In the genomic region with DNA sequence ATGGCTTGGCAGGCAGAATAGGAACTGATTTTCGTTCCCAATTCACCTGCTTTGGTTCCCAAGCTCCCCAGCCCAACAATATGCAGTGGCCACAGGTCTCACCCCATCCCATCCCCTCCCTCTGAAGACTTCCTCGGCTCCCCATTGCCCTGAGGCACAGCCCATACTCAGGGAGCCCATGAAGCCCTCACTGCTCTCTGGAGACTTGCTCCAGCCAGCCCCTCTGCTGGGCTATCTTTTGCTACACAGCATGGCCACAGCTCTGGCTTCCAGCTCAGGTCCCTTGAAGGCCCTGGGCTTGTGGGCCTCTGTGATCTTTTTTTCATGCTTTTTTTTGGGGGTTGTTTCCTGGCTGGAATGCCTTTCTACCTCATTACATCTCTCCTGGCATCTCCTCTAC, we compare ENCODE assay signal across 25 cellular contexts. TPM values are rescaled to one million over a fixed set of nuclear protein-coding genes. Genes with fewer than 3 reads are reported as not detected.
A peak's percentile ranks its signal among the peaks of the same experiment; 100 is the strongest.
DNase-seq lines count a peak whose midpoint lies in the region; ATAC-seq, FAIRE-seq and TF ChIP-seq lines count a peak whose summit lies in the region.
"Had no signal": no experiment of that assay in that cellular context is flagged by ENCODE, and none has a peak within 500 bp of the region (broad histone marks: within the 10 kb centered on the region; RNA-seq: fewer than 3 reads in every experiment).

No MANE protein-coding gene starts in this region.

- H2BK5ac ChIP-seq in neuronal stem cell (ENCODE audit: low read length), result no peak overlapping the region

- H3K14ac ChIP-seq in neuronal stem cell (ENCODE audit: low read length), result no peak overlapping the region

- no peak overlapping the region for H3K27ac Mint-ChIP-seq in stimulated activated naive B cell treated with anti-CD40 and anti-IgM and Interleukin-4, amounts not matched to agents 10 μg/mL and 1 μg/mL and 100 μg/mL, for 72 hours
- H3K27ac Mint-ChIP-seq: CD4-positive, alpha-beta T cell had no signal

- no peaks in the 10 kb centered on the region for H3K79me1 ChIP-seq in neuronal stem cell (ENCODE audit: low read depth, low read length)

- 51% methylated on average over 2 of the region's 2 CpGs for WGBS in HepG2 (ENCODE audit: low lambda C conversion rate)
- WGBS in right lobe of liver (ENCODE audit: insufficient coverage, low coverage, low lambda C conversion rate, missing lambda C conversion rate), result 43% methylated on average over 1 of the region's 2 CpGs
- 74% methylated on average over 2 of the region's 2 CpGs for WGBS in esophagus muscularis mucosa
- WGBS in neuronal stem cell (ENCODE audit: extremely low coverage in 2 of 2, insufficient read length in 2 of 2, insufficient replicate concordance in 1 of 2), 2 donors, result no CpG with 5 or more reads among the region's 2 CpGs

- peaks cover 53% of the 10 kb centered on the region for H3K4me1 ChIP-seq in HepG2 (ENCODE audit: insufficient read depth, low read length)
- H3K4me1 ChIP-seq in right lobe of liver, result peaks cover 0 to 8% (median 0%) of the 10 kb centered on the region in 4 donors
- peaks cover 0 to 8% (median 7%) of the 10 kb centered on the region in 4 donors for H3K4me1 ChIP-seq in esophagus muscularis mucosa
- peaks cover 2 to 7% of the 10 kb centered on the region in 2 donors for H3K4me1 ChIP-seq in neuronal stem cell (ENCODE audit: control insufficient read depth in 2 of 2, insufficient read depth in 1 of 2, low read depth in 1 of 2, low read length in 2 of 2)

- no peak overlapping the region for H3K27ac ChIP-seq in HepG2 (ENCODE audit: extremely low read length, insufficient read depth, low read length)
- H3K27ac ChIP-seq in right lobe of liver, result no peak overlapping the region
- H3K27ac ChIP-seq in esophagus muscularis mucosa (replicated peaks in 1 of 4), result no peak overlapping the region
- no peak overlapping the region for H3K27ac ChIP-seq in neuronal stem cell (replicated peaks; ENCODE audit: low read length)
- H3K27ac ChIP-seq: A549, GM23248 had no signal

- H3K9me3 Mint-ChIP-seq in stimulated activated naive B cell treated with anti-CD40 and anti-IgM and Interleukin-4, amounts not matched to agents 10 μg/mL and 1 μg/mL and 100 μg/mL, for 72 hours, result no peaks in the 10 kb centered on the region
- H3K9me3 Mint-ChIP-seq: CD14-positive monocyte; CD4-positive, alpha-beta T cell; CD8-positive, alpha-beta memory T cell had no signal

- intact Hi-C loops in HepG2 (cut with micrococcal nuclease; ENCODE audit: unreplicated experiment) (no loop called here), right lobe of liver (cut with DNase I) (loop anchor here in 1 of 2 donors (10.0 kb wide), 1 partner anchor 339 kb away; the partner anchor contains the start of gene CCDC42), esophagus muscularis mucosa (cut with DNase I) (no loop called here)

- H3K4ac ChIP-seq in neuronal stem cell (ENCODE audit: low read length), result no peak overlapping the region

- no peak overlapping the region for H3K4me3 Mint-ChIP-seq in stimulated activated naive B cell treated with anti-CD40 and anti-IgM and Interleukin-4, amounts not matched to agents 10 μg/mL and 1 μg/mL and 100 μg/mL, for 72 hours
- H3K4me3 Mint-ChIP-seq: CD14-positive monocyte; CD4-positive, alpha-beta T cell had no signal

- TF ChIP-seq CTCF in HepG2 (CRISPR knock-in tag; IDR thresholded peaks at IDR 0.05) (no peak), right lobe of liver (IDR thresholded peaks at IDR 0.05) (no peak), esophagus muscularis mucosa (IDR thresholded peaks at IDR 0.05) (no peak)

- H3K36me3 ChIP-seq in HepG2 (replicated peaks in 1 of 2; ENCODE audit: control insufficient read depth in 1 of 2, insufficient read depth in 2 of 2, low read length in 2 of 2), result no peaks in the 10 kb centered on the region
- no peaks in the 10 kb centered on the region for H3K36me3 ChIP-seq in right lobe of liver
- H3K36me3 ChIP-seq in esophagus muscularis mucosa, result no peaks in the 10 kb centered on the region
- H3K36me3 ChIP-seq in neuronal stem cell (replicated peaks in 1 of 2; ENCODE audit: control insufficient read depth in 2 of 2, insufficient read depth in 2 of 2, low read length in 2 of 2), result no peaks in the 10 kb centered on the region

- no peak overlapping the region for H2BK12ac ChIP-seq in neuronal stem cell (ENCODE audit: low read length)

- peak; percentile 35; the same call in 2 of the 3 replicates for ATAC-seq in HepG2
- ATAC-seq in right lobe of liver, result no peak
- no peak for ATAC-seq in stimulated activated naive B cell treated with anti-CD40 and anti-IgM and Interleukin-4, amounts not matched to agents 10 μg/mL and 1 μg/mL and 100 μg/mL, for 72 hours (replicated peaks)
- ATAC-seq: A549, GM12878 had no signal

- no peaks in the 10 kb centered on the region for H4K20me1 ChIP-seq in HepG2 (ENCODE audit: insufficient read depth, low read length)

- no peak overlapping the region for H3K23ac ChIP-seq in neuronal stem cell (ENCODE audit: low read depth, low read length, poor library complexity)

- no peak overlapping the region for H2AK5ac ChIP-seq in neuronal stem cell (ENCODE audit: low read depth, low read length)

- H3K27me3 ChIP-seq in HepG2 (ENCODE audit: control insufficient read depth in 1 of 2, insufficient read depth in 2 of 2, low read length in 2 of 2), result no peaks in the 10 kb centered on the region
- no peaks in the 10 kb centered on the region for H3K27me3 ChIP-seq in right lobe of liver
- peaks cover 0 to 38% (median 0%) of the 10 kb centered on the region in 4 donors for H3K27me3 ChIP-seq in esophagus muscularis mucosa
- H3K27me3 ChIP-seq in neuronal stem cell (ENCODE audit: control insufficient read depth in 3 of 3, insufficient read depth in 3 of 3, low read depth in 1 of 3, low read length in 3 of 3), result peaks cover 0 to 6% (median 0%) of the 10 kb centered on the region in 3 experiments

- peak overlapping the region; percentile 49 for H2AFZ ChIP-seq in HepG2 (ENCODE audit: low read length)
- peak overlapping the region; percentile 61 for H2AFZ ChIP-seq in neuronal stem cell (ENCODE audit: low read length)
- H2AFZ ChIP-seq: GM23248 had no signal

- TF ChIP-seq EP300 in HepG2 (IDR thresholded peaks at IDR 0.05; ENCODE audit: low read depth in 2 of 2, low read length in 2 of 2), result no peak
- TF ChIP-seq EP300 in HepG2 (CRISPR knock-in tag; IDR thresholded peaks at IDR 0.05; ENCODE audit: borderline replicate concordance), result no peak
- no peak for TF ChIP-seq EP300 in esophagus muscularis mucosa (IDR thresholded peaks at IDR 0.05)

- TF ChIP-seq RAD21 in HepG2 (CRISPR knock-in tag; IDR thresholded peaks at IDR 0.05), result no peak

- no peaks in the 10 kb centered on the region for H3K79me2 ChIP-seq in HepG2 (ENCODE audit: insufficient read depth, low read length)

- in situ Hi-C loops in HepG2 (cut with HindIII; ENCODE audit: extremely low pct_ligation_motif_present, low pct_unique_long_range_greater_than_20kb), result loop anchor here (10.0 kb wide), 1 partner anchor 339 kb away; the partner anchor contains the start of gene CCDC42

- H3K18ac ChIP-seq in neuronal stem cell (ENCODE audit: low read length), result no peak overlapping the region

- H3K9ac ChIP-seq in HepG2 (ENCODE audit: insufficient read depth, low read depth, low read length) (peak overlapping the region; percentile 57; the same call in 1 of the 2 replicates), neuronal stem cell (ENCODE audit: low read depth, low read length, poor library complexity) (no peak overlapping the region)
- H3K9ac ChIP-seq: GM23248 had no signal

- TF ChIP-seq POLR2A in HepG2 (IDR thresholded peaks at IDR 0.05; ENCODE audit: insufficient read depth in 1 of 2, low read depth in 2 of 2, low read length in 2 of 2), result no peak
- TF ChIP-seq POLR2A in right lobe of liver (IDR thresholded peaks at IDR 0.05), result no peak
- no peak for TF ChIP-seq POLR2A in esophagus muscularis mucosa (IDR thresholded peaks at IDR 0.05; ENCODE audit: low read depth)

- peak overlapping the region in 1 of 3 experiments; percentile 62; a peak in 1 of 6 replicates for H3K4me3 ChIP-seq in HepG2 (replicated peaks in 1 of 3; ENCODE audit: insufficient read depth in 1 of 3, low read depth in 2 of 3, low read length in 3 of 3)
- no peak overlapping the region for H3K4me3 ChIP-seq in right lobe of liver
- H3K4me3 ChIP-seq in esophagus muscularis mucosa, result no peak overlapping the region
- H3K4me3 ChIP-seq in neuronal stem cell (ENCODE audit: low read length in 2 of 2), result no peak overlapping the region
- H3K4me3 ChIP-seq: A549, GM12878, GM23248 had no signal

- peaks cover 6 to 8% of the 10 kb centered on the region in 2 donors for H3K4me1 Mint-ChIP-seq in stimulated activated naive B cell treated with anti-CD40 and anti-IgM and Interleukin-4, amounts not matched to agents 10 μg/mL and 1 μg/mL and 100 μg/mL, for 72 hours

- H3K9me3 ChIP-seq in HepG2 (ENCODE audit: low read length) (no peaks in the 10 kb centered on the region), right lobe of liver (no peaks in the 10 kb centered on the region), esophagus muscularis mucosa (no peaks in the 10 kb centered on the region), neuronal stem cell (replicated peaks in 1 of 2; ENCODE audit: control insufficient read depth in 2 of 2, insufficient read depth in 1 of 2, low read depth in 1 of 2, low read length in 2 of 2) (no peaks in the 10 kb centered on the region)
- H3K9me3 ChIP-seq: A549 had no signal

- no peak overlapping the region for H2BK120ac ChIP-seq in neuronal stem cell (ENCODE audit: low read depth, low read length)

- CTCF ChIA-PET in HepG2 (lab: Yijun Ruan, JAX; ENCODE audit: low intra/inter-chr PET ratio, low total read pairs), result no interaction called here

- DNase-seq in HepG2 (ENCODE audit: low spot score), result no peak
- DNase-seq in right lobe of liver, result no peak
- DNase-seq in esophagus muscularis mucosa (ENCODE audit: extremely low spot score), result peak; percentile 77
- no peak for DNase-seq in neuronal stem cell (ENCODE audit: low spot score)
- no peak for DNase-seq in kidney tubule cell (ENCODE audit: low spot score)
- no peak for DNase-seq in stimulated activated naive B cell treated with anti-CD40 and anti-IgM and Interleukin-4, amounts not matched to agents 10 μg/mL and 1 μg/mL and 100 μg/mL, for 72 hours
- DNase-seq: 8988T; ACHN; AML-193; CD4-positive, alpha-beta T cell; CD8-positive, alpha-beta memory T cell; DMS 273 treated with DMSO at 0.1 percent for 48 hours; DMS79; EL; GDM1; GM23248; H7; HCEC 1CT had no signal

- peaks cover 27 to 32% of the 10 kb centered on the region in 2 donors for H3K27me3 Mint-ChIP-seq in stimulated activated naive B cell treated with anti-CD40 and anti-IgM and Interleukin-4, amounts not matched to agents 10 μg/mL and 1 μg/mL and 100 μg/mL, for 72 hours

- no peak overlapping the region for H4K8ac ChIP-seq in neuronal stem cell (ENCODE audit: low read depth, low read length)

- H3K36me3 Mint-ChIP-seq in stimulated activated naive B cell treated with anti-CD40 and anti-IgM and Interleukin-4, amounts not matched to agents 10 μg/mL and 1 μg/mL and 100 μg/mL, for 72 hours, result no peaks in the 10 kb centered on the region
- H3K36me3 Mint-ChIP-seq: CD14-positive monocyte; CD8-positive, alpha-beta memory T cell had no signal

- H3K4me2 ChIP-seq in HepG2 (ENCODE audit: low read depth, low read length), result peak overlapping the region; percentile 69
- H3K4me2 ChIP-seq in neuronal stem cell (ENCODE audit: insufficient read depth, low read length, poor library complexity, severe bottlenecking), result no peak overlapping the region
- H3K4me2 ChIP-seq: A549 had no signal

- FAIRE-seq in HepG2 (lab: Jason Lieb, UNC), result no peak
- FAIRE-seq: A549, D721Med, GM12878, GM19239, H1 had no signal

- POLR2A ChIA-PET in HepG2 (lab: Yijun Ruan, JAX), result interaction anchor here (3.2 kb wide), 1 partner anchor 29 kb away, joined by 16 read pairs; the partner anchor contains the start of gene NDEL1

- BruUV-seq in HepG2 (replicated peaks; lab: Mats Ljungman, UMichigan), result no TSS peak

- no peak overlapping the region for H2BK15ac ChIP-seq in neuronal stem cell (ENCODE audit: low read length)

- no peak overlapping the region for H4K91ac ChIP-seq in neuronal stem cell (ENCODE audit: low read depth, low read length, poor library complexity)

RNA-seq across cellular contexts. Expression of gene RNF222, which starts 8.5 kb away (rescaled TPM):
- total RNA-seq in HepG2 (2016; rRNA removed; fragmentation: Illumina TruSeq; extraction: Trizol), result not detected in 2 replicates
- 0.20 and 0.26 TPM in 2 replicates for total RNA-seq in HepG2 (2016; cell fraction: cytosol; rRNA removed; fragmentation: Illumina TruSeq; extraction: Trizol; ENCODE audit: low read depth)
- total RNA-seq in HepG2 (2016; cell fraction: insoluble cytoplasmic fraction; rRNA removed; fragmentation: Illumina TruSeq; extraction: Trizol), result not detected in 2 replicates
- total RNA-seq in HepG2 (2016; cell fraction: membrane; rRNA removed; fragmentation: Illumina TruSeq; extraction: Trizol), result 0.06 and 0.07 TPM in 2 replicates
- not detected in 2 replicates for total RNA-seq in HepG2 (2016; cell fraction: nucleus; rRNA removed; fragmentation: Illumina TruSeq; extraction: Trizol)
- 0.04 TPM in 1 of 2 replicates, not detected in the other for polyA plus RNA-seq in HepG2 (2011; rRNA removed)
- not detected in 2 replicates for polyA plus RNA-seq in HepG2 (2011; cell fraction: cytosol; rRNA removed)
- polyA plus RNA-seq in HepG2 (2011; cell fraction: nucleus; rRNA removed), result not detected in 2 replicates
- not detected in 2 replicates for polyA plus RNA-seq in HepG2 (2012)
- 0.08 and 0.11 TPM in 2 replicates for polyA plus RNA-seq in HepG2 (2016; cell fraction: cytosol; fragmentation: Illumina TruSeq; extraction: Trizol; ENCODE audit: low read depth)
- polyA plus RNA-seq in HepG2 (2016; cell fraction: insoluble cytoplasmic fraction; fragmentation: Illumina TruSeq; extraction: Trizol; ENCODE audit: low read depth), result not detected in 2 replicates
- polyA plus RNA-seq in HepG2 (2016; cell fraction: membrane; fragmentation: Illumina TruSeq; extraction: Trizol; ENCODE audit: low read depth), result not detected in 2 replicates
- polyA plus RNA-seq in HepG2 (2016; cell fraction: nucleus; fragmentation: Illumina TruSeq; extraction: Trizol; ENCODE audit: insufficient read depth, low read depth), result not detected in 2 replicates
- not detected in 2 replicates for polyA minus RNA-seq in HepG2 (2011; rRNA and poly(A)+ RNA removed; ENCODE audit: low replicate concordance)
- polyA minus RNA-seq in HepG2 (2011; cell fraction: cytosol; rRNA and poly(A)+ RNA removed), result not detected in 2 replicates
- not detected in 2 replicates for polyA minus RNA-seq in HepG2 (2011; cell fraction: nucleus; rRNA and poly(A)+ RNA removed)
- total RNA-seq in right lobe of liver, result not detected
- under 1 TPM in 1 of 4 donors, not detected in 3; 0.42 TPM for total RNA-seq in esophagus muscularis mucosa
- not detected for polyA plus RNA-seq in neuronal stem cell (2013, experiment 1 of 2)
- polyA plus RNA-seq in neuronal stem cell (2013, experiment 2 of 2), result not detected
- total RNA-seq: CD8-positive, alpha-beta memory T cell; GM12878; GM23248; H1; H7 had no signal
- polyA plus RNA-seq: A549, BJ, CD14-positive monocyte, GM12878, GM23248, H1 had no signal

RNA-seq across cellular contexts. Expression of gene RPL26, which starts 23.2 kb away (rescaled TPM):
- 2,817 and 3,645 TPM in 2 replicates for total RNA-seq in HepG2 (2016; rRNA removed; fragmentation: Illumina TruSeq; extraction: Trizol)
- total RNA-seq in HepG2 (2016; cell fraction: cytosol; rRNA removed; fragmentation: Illumina TruSeq; extraction: Trizol; ENCODE audit: low read depth), result 4,334 and 5,043 TPM in 2 replicates
- 2,923 and 3,794 TPM in 2 replicates for total RNA-seq in HepG2 (2016; cell fraction: insoluble cytoplasmic fraction; rRNA removed; fragmentation: Illumina TruSeq; extraction: Trizol)
- 6,387 and 7,049 TPM in 2 replicates for total RNA-seq in HepG2 (2016; cell fraction: membrane; rRNA removed; fragmentation: Illumina TruSeq; extraction: Trizol)
- total RNA-seq in HepG2 (2016; cell fraction: nucleus; rRNA removed; fragmentation: Illumina TruSeq; extraction: Trizol), result 834 and 897 TPM in 2 replicates
- polyA plus RNA-seq in HepG2 (2011; rRNA removed), result 3,026 and 3,529 TPM in 2 replicates
- polyA plus RNA-seq in HepG2 (2011; cell fraction: cytosol; rRNA removed), result 2,378 and 3,844 TPM in 2 replicates
- polyA plus RNA-seq in HepG2 (2011; cell fraction: nucleus; rRNA removed), result 542 and 966 TPM in 2 replicates
- polyA plus RNA-seq in HepG2 (2012), result 4,466 and 4,951 TPM in 2 replicates
- polyA plus RNA-seq in HepG2 (2016; cell fraction: cytosol; fragmentation: Illumina TruSeq; extraction: Trizol; ENCODE audit: low read depth), result 4,868 and 4,969 TPM in 2 replicates
- 3,325 and 3,753 TPM in 2 replicates for polyA plus RNA-seq in HepG2 (2016; cell fraction: insoluble cytoplasmic fraction; fragmentation: Illumina TruSeq; extraction: Trizol; ENCODE audit: low read depth)
- 5,785 and 5,833 TPM in 2 replicates for polyA plus RNA-seq in HepG2 (2016; cell fraction: membrane; fragmentation: Illumina TruSeq; extraction: Trizol; ENCODE audit: low read depth)
- 1,493 and 1,589 TPM in 2 replicates for polyA plus RNA-seq in HepG2 (2016; cell fraction: nucleus; fragmentation: Illumina TruSeq; extraction: Trizol; ENCODE audit: insufficient read depth, low read depth)
- polyA minus RNA-seq in HepG2 (2011; rRNA and poly(A)+ RNA removed; ENCODE audit: low replicate concordance), result 260 and 659 TPM in 2 replicates
- 471 and 569 TPM in 2 replicates for polyA minus RNA-seq in HepG2 (2011; cell fraction: cytosol; rRNA and poly(A)+ RNA removed)
- polyA minus RNA-seq in HepG2 (2011; cell fraction: nucleus; rRNA and poly(A)+ RNA removed), result 235 and 442 TPM in 2 replicates
- total RNA-seq in right lobe of liver, result 1,000 to 10,000 TPM in 2 of 6 experiments, 100 to 1,000 TPM in 4; 467 to 1,753 (median 509) TPM
- total RNA-seq in esophagus muscularis mucosa, result 1,000 to 10,000 TPM; 1,511 to 3,942 (median 2,863) TPM
- polyA plus RNA-seq in neuronal stem cell (2013, experiment 1 of 2), result 7,258 TPM
- polyA plus RNA-seq in neuronal stem cell (2013, experiment 2 of 2), result 7,381 TPM

RNA-seq across cellular contexts. Expression of gene NDEL1, which starts 29.5 kb away (rescaled TPM):
- total RNA-seq in HepG2 (2016; rRNA removed; fragmentation: Illumina TruSeq; extraction: Trizol) (47.8 and 59.8 TPM in 2 replicates), right lobe of liver (10 to 100 TPM; 22.2 to 34.9 (median 28.4) TPM), esophagus muscularis mucosa (10 to 100 TPM; 48.2 to 80.8 (median 55.5) TPM)
- 23.8 and 26.3 TPM in 2 replicates for total RNA-seq in HepG2 (2016; cell fraction: cytosol; rRNA removed; fragmentation: Illumina TruSeq; extraction: Trizol; ENCODE audit: low read depth)
- 40.4 and 58.0 TPM in 2 replicates for total RNA-seq in HepG2 (2016; cell fraction: insoluble cytoplasmic fraction; rRNA removed; fragmentation: Illumina TruSeq; extraction: Trizol)
- total RNA-seq in HepG2 (2016; cell fraction: membrane; rRNA removed; fragmentation: Illumina TruSeq; extraction: Trizol), result 38.8 and 39.0 TPM in 2 replicates
- total RNA-seq in HepG2 (2016; cell fraction: nucleus; rRNA removed; fragmentation: Illumina TruSeq; extraction: Trizol), result 76.2 and 88.4 TPM in 2 replicates
- polyA plus RNA-seq in HepG2 (2011; rRNA removed), result 119 and 153 TPM in 2 replicates
- polyA plus RNA-seq in HepG2 (2011; cell fraction: cytosol; rRNA removed), result 90.0 and 106 TPM in 2 replicates
- 348 and 472 TPM in 2 replicates for polyA plus RNA-seq in HepG2 (2011; cell fraction: nucleus; rRNA removed)
- polyA plus RNA-seq in HepG2 (2012), result 71.7 and 87.0 TPM in 2 replicates
- polyA plus RNA-seq in HepG2 (2016; cell fraction: cytosol; fragmentation: Illumina TruSeq; extraction: Trizol; ENCODE audit: low read depth), result 9.5 and 11.4 TPM in 2 replicates
- 50.5 and 54.1 TPM in 2 replicates for polyA plus RNA-seq in HepG2 (2016; cell fraction: insoluble cytoplasmic fraction; fragmentation: Illumina TruSeq; extraction: Trizol; ENCODE audit: low read depth)
- 25.5 and 26.4 TPM in 2 replicates for polyA plus RNA-seq in HepG2 (2016; cell fraction: membrane; fragmentation: Illumina TruSeq; extraction: Trizol; ENCODE audit: low read depth)
- 93.0 and 99.2 TPM in 2 replicates for polyA plus RNA-seq in HepG2 (2016; cell fraction: nucleus; fragmentation: Illumina TruSeq; extraction: Trizol; ENCODE audit: insufficient read depth, low read depth)
- 50.7 and 124 TPM in 2 replicates for polyA minus RNA-seq in HepG2 (2011; rRNA and poly(A)+ RNA removed; ENCODE audit: low replicate concordance)
- 38.6 and 48.1 TPM in 2 replicates for polyA minus RNA-seq in HepG2 (2011; cell fraction: cytosol; rRNA and poly(A)+ RNA removed)
- 217 and 240 TPM in 2 replicates for polyA minus RNA-seq in HepG2 (2011; cell fraction: nucleus; rRNA and poly(A)+ RNA removed)
- 27.9 TPM for polyA plus RNA-seq in neuronal stem cell (2013, experiment 1 of 2)
- 26.7 TPM for polyA plus RNA-seq in neuronal stem cell (2013, experiment 2 of 2)
